ENCODE assay signal across 14 cellular contexts in the genomic region with DNA sequence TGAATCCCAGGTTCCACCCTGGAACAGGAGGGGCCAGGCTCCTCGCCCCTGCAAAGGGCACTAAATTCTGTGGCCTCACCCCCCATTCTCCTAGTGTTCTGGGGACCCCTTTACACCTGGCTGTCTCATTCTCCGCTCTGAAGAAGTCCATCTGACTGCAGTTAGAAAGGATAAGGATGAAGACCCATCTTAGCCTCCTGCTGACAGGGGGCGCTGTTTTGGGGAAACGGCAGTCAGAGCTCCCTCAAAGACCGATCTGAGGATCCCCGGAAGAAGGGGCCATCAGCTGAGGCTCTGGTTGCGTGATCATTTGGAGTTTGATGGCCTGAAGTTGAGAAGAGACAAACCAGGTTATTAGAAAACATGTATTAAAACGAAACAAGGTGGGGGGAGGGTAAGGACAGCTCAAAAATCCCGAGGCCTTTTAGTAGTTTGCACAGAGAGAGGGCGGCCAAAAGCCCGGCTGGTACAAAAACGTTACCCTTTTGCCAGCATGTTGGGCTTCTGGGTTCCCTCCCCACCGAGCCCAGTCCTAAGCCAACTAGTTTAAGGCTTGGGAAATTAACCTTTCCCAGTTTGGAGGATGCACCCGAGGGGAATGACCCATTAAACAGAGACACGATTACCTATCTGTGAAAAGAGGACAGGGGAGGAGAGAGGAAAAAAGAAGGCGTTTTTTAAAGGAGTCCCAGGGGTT.
DNase-seq lines count a peak whose midpoint lies in the region; ATAC-seq, FAIRE-seq and TF ChIP-seq lines count a peak whose summit lies in the region.
"Had no signal": no experiment of that assay in that cellular context is flagged by ENCODE, and none has a peak within 500 bp of the region (broad histone marks: within the 10 kb centered on the region; RNA-seq: fewer than 3 reads in every experiment).

No MANE protein-coding gene starts in this region.

- peaks cover 35% of the 10 kb centered on the region for H3K4me1 ChIP-seq in A673 (ENCODE audit: insufficient read depth, low read length, poor library complexity, severe bottlenecking)

- POLR2A ChIA-PET in A673 (lab: Charles Lee; ENCODE audit: low non-redundant PET), result interaction anchor here (0.6 kb wide), 1 partner anchor 419 kb away, joined by 3 read pairs; no protein-coding TSS in a partner anchor

- CTCF ChIA-PET in A673 (lab: Charles Lee), result interaction anchor here (0.5 kb wide), 1 partner anchor 427 kb away, joined by 4 read pairs; no protein-coding TSS in a partner anchor

- no peak for FAIRE-seq in frontal cortex (lab: Jason Lieb, UNC)

- ATAC-seq in GM18909 (IDR thresholded peaks at IDR 0.05; ENCODE audit: poor library complexity, unreplicated experiment) (no peak), omental fat pad (ENCODE audit: low FRiP score) (no peak), HG03457 (IDR thresholded peaks at IDR 0.05; ENCODE audit: unreplicated experiment) (no peak)
- ATAC-seq: activated CD4-positive, CD25-positive, alpha-beta regulatory T cell treated with anti-CD3 and anti-CD28 coated beads, Interleukin-2, amount 50 U/mL, for 24 hours had no signal

- H3K27me3 ChIP-seq in A673 (replicated peaks; ENCODE audit: insufficient read depth, low read depth, low read length, poor library complexity), result no peaks in the 10 kb centered on the region
- H3K27me3 ChIP-seq in GM06990 (replicated peaks; ENCODE audit: control insufficient read depth, insufficient read depth, low read length), result no peaks in the 10 kb centered on the region; the same call in none of the 2 replicates
- H3K27me3 ChIP-seq: dorsolateral prefrontal cortex had no signal

- H3K4me3 ChIP-seq in A673 (ENCODE audit: low read depth, low read length, poor library complexity, severe bottlenecking) (no peak overlapping the region), GM06990 (replicated peaks; ENCODE audit: low read depth, low read length) (no peak overlapping the region), epithelial cell of proximal tubule (ENCODE audit: low read depth, low read length) (no peak overlapping the region)
- H3K4me3 ChIP-seq: dorsolateral prefrontal cortex had no signal

- no TSS peak for BruUV-seq in A673 (replicated peaks; lab: Mats Ljungman, UMichigan)

- H3K9me3 ChIP-seq in A673 (ENCODE audit: low read depth, low read length, poor library complexity, severe bottlenecking), result no peaks in the 10 kb centered on the region

- peak; percentile 54 for TF ChIP-seq CTCF in A673 (conservative IDR thresholded peaks at IDR 0.05; ENCODE audit: low read depth, low read length)
- TF ChIP-seq CTCF in GM06990 (IDR thresholded peaks at IDR 0.05; ENCODE audit: insufficient read depth, low read length, poor library complexity, severe bottlenecking), result peak; percentile 19
- TF ChIP-seq CTCF in epithelial cell of proximal tubule (conservative IDR thresholded peaks at IDR 0.05; ENCODE audit: low read depth, low read length), result peak; percentile 41
- TF ChIP-seq CTCF in omental fat pad (IDR thresholded peaks at IDR 0.05), result no peak

- intact Hi-C loops in A673 (cut with micrococcal nuclease; ENCODE audit: unreplicated experiment), result no loop called here

- H3K27ac ChIP-seq in A673 (ENCODE audit: low read depth, low read length, poor library complexity, severe bottlenecking), result no peak overlapping the region

- no peak for DNase-seq in A673 (ENCODE audit: low spot score)
- no peak for DNase-seq in GM06990 (ENCODE audit: extremely low read depth, insufficient read length)
- peak; percentile 60 for DNase-seq in NCI-H69 (lab: John Stamatoyannopoulos, UW)
- DNase-seq in epithelial cell of proximal tubule (ENCODE audit: low read depth), result no peak
- DNase-seq in frontal cortex (ENCODE audit: low spot score in 2 of 2), result no peak
- no peak for DNase-seq in omental fat pad (ENCODE audit: low spot score)
- DNase-seq: activated naive CD4-positive, alpha-beta T cell treated with Interleukin-2 at 50 U/mL for 16 hours; H7; head of caudate nucleus; NCI-H1694 treated with DMSO at 0.1 percent for 48 hours had no signal

- H3K36me3 ChIP-seq in A673 (ENCODE audit: insufficient read depth, low read length, poor library complexity, severe bottlenecking) (no peaks in the 10 kb centered on the region), GM06990 (ENCODE audit: control insufficient read depth, insufficient read depth, low read length) (no peaks in the 10 kb centered on the region)

Comparison
In these comparisons a context has a peak if more than half of its experiments do, and no peak if none do; other contexts are left out.
1. CTCF ChIP-seq: peak in A673 (single experiment), GM06990 (single experiment) and epithelial cell of proximal tubule (single experiment); none in omental fat pad (0 of 3).